1 cellular context compared by ENCODE assay signal in genomic region chr2:144083211-144083610, GRCh38.
A peak's percentile ranks its signal among the peaks of the same experiment; 100 is the strongest.
TF ChIP-seq lines count a peak whose summit lies in the region.

No MANE protein-coding gene starts in this region.

TF ChIP-seq in IMR-90, 13 proteins besides CTCF, POLR2A, EP300 and RAD21:
- TF ChIP-seq USF2 (IDR thresholded peaks at IDR 0.05; ENCODE audit: low read depth, low read length) = no peak
- TF ChIP-seq FOS (IDR thresholded peaks at IDR 0.05; ENCODE audit: low read depth, low read length) = peak; percentile 40; the same call in 1 of the 2 replicates
- peak; percentile 76 for TF ChIP-seq CEBPB (IDR thresholded peaks at IDR 0.05; ENCODE audit: low read depth, low read length)
